In genomic region chr12:121789800-121790748, GRCh38 we compare ENCODE assay signal across 8 cellular contexts. TPM values are rescaled to one million over a fixed set of nuclear protein-coding genes. Genes with fewer than 3 reads are reported as not detected.
DNase-seq lines count a peak whose midpoint lies in the region; ATAC-seq and TF ChIP-seq lines count a peak whose summit lies in the region.

No MANE protein-coding gene starts in this region.

- ATAC-seq in HG02642 (IDR thresholded peaks at IDR 0.05; ENCODE audit: poor library complexity, unreplicated experiment) (peak; percentile 43), left lobe of liver (no peak)
- ATAC-seq in activated T-helper 17 cell treated with anti-CD3 and anti-CD28 coated beads, Interleukin-2, amount 50 U/mL, for 72 hours (replicated peaks): peak; percentile 59

- H3K27me3 Mint-ChIP-seq in activated T-helper 17 cell treated with anti-CD3 and anti-CD28 coated beads, Interleukin-2, amount 50 U/mL, for 72 hours: no peaks in the 10 kb centered on the region

- 69% methylated on average over 28 of the region's 28 CpGs for WGBS in smooth muscle cell (ENCODE audit: low lambda C conversion rate)

- CTCF ChIA-PET in GM10248 (lab: Yijun Ruan, JAX) (interaction anchor here (0.8 to 14.7 kb wide), 4 partner anchors 13 to 103 kb away, joined by 3 to 565 read pairs (median 268); partner anchors contain the start of gene SETD1B), OCI-LY7 (lab: Charles Lee; ENCODE audit: unreplicated experiment) (interaction anchor here (0.9 to 1.4 kb wide), 2 partner anchors 17 to 152 kb away, joined by 3 to 4 read pairs; no protein-coding TSS in a partner anchor)

- peak overlapping the region; percentile 98 for H3K27ac Mint-ChIP-seq in activated T-helper 17 cell treated with anti-CD3 and anti-CD28 coated beads, Interleukin-2, amount 50 U/mL, for 72 hours

- H3K9ac ChIP-seq in smooth muscle cell (ENCODE audit: low read depth): no peak overlapping the region

- H3K36me3 ChIP-seq in OCI-LY7 (ENCODE audit: insufficient read depth, low read length) (no peaks in the 10 kb centered on the region), smooth muscle cell (ENCODE audit: low read depth) (no peaks in the 10 kb centered on the region)

- TF ChIP-seq CTCF in GM10248 (IDR thresholded peaks at IDR 0.05; ENCODE audit: control extremely low read depth, extremely low read depth, low read depth, missing control alignments): no peak
- no peak for TF ChIP-seq CTCF in OCI-LY7 (conservative IDR thresholded peaks at IDR 0.05; ENCODE audit: low read length)
- no peak for TF ChIP-seq CTCF in smooth muscle cell (IDR thresholded peaks at IDR 0.05; ENCODE audit: borderline replicate concordance, insufficient read depth, poor library complexity, severe bottlenecking)

- H3F3A ChIP-seq in smooth muscle cell (ENCODE audit: low read depth): peaks cover 6% of the 10 kb centered on the region

- H3K4me1 ChIP-seq in OCI-LY7 (ENCODE audit: insufficient read depth, low read length, poor library complexity, severe bottlenecking) (peaks cover 73% of the 10 kb centered on the region), smooth muscle cell (ENCODE audit: low read depth) (no peaks in the 10 kb centered on the region)

- intact Hi-C loops in OCI-LY7 (cut with micrococcal nuclease; ENCODE audit: unreplicated experiment): loop anchor here (5.0 kb wide), 2 partner anchors 78 to 253 kb away; partner anchors contain the start of gene TMEM120B

- POLR2A ChIA-PET in GM10248 (lab: Yijun Ruan, JAX): interaction anchor here (0.6 kb wide), 1 partner anchor 18 kb away, joined by 3 read pairs; no protein-coding TSS in a partner anchor
- POLR2A ChIA-PET in OCI-LY7 (lab: Charles Lee): interaction anchor here (0.6 to 1.2 kb wide), 7 partner anchors 8 to 211 kb away, joined by 3 to 10 read pairs (median 3); partner anchors contain the start of genes SETD1B and TMEM120B

- H3K4me1 Mint-ChIP-seq in activated T-helper 17 cell treated with anti-CD3 and anti-CD28 coated beads, Interleukin-2, amount 50 U/mL, for 72 hours: peaks cover 36% of the 10 kb centered on the region

- H3K79me2 ChIP-seq in OCI-LY7 (ENCODE audit: insufficient read depth, low read depth, low read length) (no peaks in the 10 kb centered on the region), smooth muscle cell (ENCODE audit: low read depth) (no peaks in the 10 kb centered on the region)

- H3K4me3 ChIP-seq in OCI-LY7 (ENCODE audit: low read depth, low read length, poor library complexity, severe bottlenecking) (peak overlapping the region; percentile 33), smooth muscle cell (no peak overlapping the region)

- DNase-seq in GM10248 (ENCODE audit: extremely low spot score) (peak; percentile 83), OCI-LY7 (ENCODE audit: low spot score) (peak; percentile 93), left lobe of liver (ENCODE audit: low spot score) (peak; percentile 65), NCI-H128 (lab: John Stamatoyannopoulos, UW; ENCODE audit: unreplicated experiment) (no peak), smooth muscle cell (lab: John Stamatoyannopoulos, UW; ENCODE audit: unreplicated experiment) (no peak)
- DNase-seq in stimulated activated CD8-positive, alpha-beta memory T cell treated with anti-CD3 and anti-CD28 coated beads, Interleukin-15, amount 100 ng/mL, for 48 hours (ENCODE audit: low read depth in 2 of 2): peak; percentile 89 to 93

- H2AFZ ChIP-seq in OCI-LY7 (ENCODE audit: low read length) (peak overlapping the region; percentile 12; the same call in 1 of the 2 replicates), smooth muscle cell (ENCODE audit: low read depth) (no peak overlapping the region)

- H3K36me3 Mint-ChIP-seq in activated T-helper 17 cell treated with anti-CD3 and anti-CD28 coated beads, Interleukin-2, amount 50 U/mL, for 72 hours (ENCODE audit: low read depth): peaks cover 81% of the 10 kb centered on the region

- H3K9me3 ChIP-seq in OCI-LY7 (ENCODE audit: low read length) (no peaks in the 10 kb centered on the region), smooth muscle cell (replicated peaks; ENCODE audit: low read depth) (no peaks in the 10 kb centered on the region)

- peak overlapping the region; percentile 72 for H3K4me2 ChIP-seq in OCI-LY7 (ENCODE audit: low read length)
- H3K4me2 ChIP-seq in smooth muscle cell: no peak overlapping the region

- H3K9me2 ChIP-seq in OCI-LY7 (ENCODE audit: insufficient read depth, low read length): no peaks in the 10 kb centered on the region

- peak overlapping the region; percentile 94 for H3K4me3 Mint-ChIP-seq in activated T-helper 17 cell treated with anti-CD3 and anti-CD28 coated beads, Interleukin-2, amount 50 U/mL, for 72 hours

- no TSS peak for BruUV-seq in OCI-LY7 (replicated peaks; lab: Mats Ljungman, UMichigan)

- H3K27me3 ChIP-seq in smooth muscle cell (ENCODE audit: low read depth): no peaks in the 10 kb centered on the region

- no peaks in the 10 kb centered on the region for H4K20me1 ChIP-seq in OCI-LY7 (ENCODE audit: insufficient read depth, low read length)
- H4K20me1 ChIP-seq in smooth muscle cell (ENCODE audit: low read depth): peaks cover 45% of the 10 kb centered on the region

- H3K9me3 Mint-ChIP-seq in activated T-helper 17 cell treated with anti-CD3 and anti-CD28 coated beads, Interleukin-2, amount 50 U/mL, for 72 hours: no peaks in the 10 kb centered on the region

- peak overlapping the region; percentile 86 for H3K27ac ChIP-seq in OCI-LY7 (ENCODE audit: low read depth, low read length, poor library complexity, severe bottlenecking)
- no peak overlapping the region for H3K27ac ChIP-seq in smooth muscle cell (ENCODE audit: low read depth)

RNA-seq across cellular contexts. Expression of gene RHOF, which starts 3.4 kb away (rescaled TPM):
- total RNA-seq in OCI-LY7 (2014; rRNA removed; shearing (Covaris generic)): 23.5 and 29.2 TPM in 2 replicates
- total RNA-seq in OCI-LY7 (2022): 45.7 and 53.7 TPM in 2 replicates
- 100 to 1,000 TPM; 103 to 123 TPM for total RNA-seq in activated T-helper 17 cell treated with anti-CD3 and anti-CD28 coated beads, Interleukin-2, amount 50 U/mL, for 72 hours
- total RNA-seq in left lobe of liver: 7.9 TPM
- 12.7 and 25.9 TPM in 2 replicates for total RNA-seq in smooth muscle cell
- 13.8 and 15.3 TPM in 2 replicates for polyA plus RNA-seq in smooth muscle cell

RNA-seq across cellular contexts. Expression of gene SETD1B, which starts 13.7 kb away (rescaled TPM):
- total RNA-seq in OCI-LY7 (2014; rRNA removed; shearing (Covaris generic)): 3.3 and 4.7 TPM in 2 replicates
- total RNA-seq in OCI-LY7 (2022) (22.5 and 24.3 TPM in 2 replicates), left lobe of liver (12.8 TPM), smooth muscle cell (2.7 and 4.2 TPM in 2 replicates)
- 10 to 100 TPM; 14.7 to 23.4 TPM for total RNA-seq in activated T-helper 17 cell treated with anti-CD3 and anti-CD28 coated beads, Interleukin-2, amount 50 U/mL, for 72 hours
- 1.9 and 2.9 TPM in 2 replicates for polyA plus RNA-seq in smooth muscle cell

Comparison
In these comparisons a context has a peak if more than half of its experiments do, and no peak if none do; other contexts are left out.
1. DNase-seq: peak in GM10248 (single experiment), OCI-LY7 (single experiment), left lobe of liver (single experiment) and stimulated activated CD8-positive, alpha-beta memory T cell treated with anti-CD3 and anti-CD28 coated beads, Interleukin-15, amount 100 ng/mL, for 48 hours (2 of 2); none in NCI-H128 (single experiment) and smooth muscle cell (single experiment).